In genomic region chr14:73467377-73467776, GRCh38 we compare ENCODE assay signal across 11 cellular contexts. TPM values are rescaled to one million over a fixed set of nuclear protein-coding genes. Genes with fewer than 3 reads are reported as not detected.
DNase-seq lines count a peak whose midpoint lies in the region; ATAC-seq and TF ChIP-seq lines count a peak whose summit lies in the region.
"Had no signal": no experiment of that assay in that cellular context is flagged by ENCODE, and none has a peak within 500 bp of the region (broad histone marks: within the 10 kb centered on the region; RNA-seq: fewer than 3 reads in every experiment).

No MANE protein-coding gene starts in this region.

- DNase-seq in CD1c-positive myeloid dendritic cell (ENCODE audit: extremely low spot score) (peak; percentile 77), NCI-H345 (lab: John Stamatoyannopoulos, UW) (no peak), testis (no peak), NCI-H2196 (lab: John Stamatoyannopoulos, UW; ENCODE audit: unreplicated experiment) (no peak)
- DNase-seq in activated naive CD8-positive, alpha-beta T cell treated with anti-CD3 and anti-CD28 coated beads, Interleukin-2, amount 50 U/mL, for 24 hours, result peak; percentile 82
- DNase-seq in stimulated activated CD4-positive, alpha-beta T cell treated with anti-CD3 and anti-CD28 coated beads, Interleukin-12 subunit alpha, Interleukin-12 subunit beta, amount 100 ng/mL, for 48 hours (ENCODE audit: low read depth in 2 of 3, low spot score in 1 of 3), result peak; percentile 54 to 68 (median 65)
- DNase-seq in CD8-positive, alpha-beta T cell, result no peak
- DNase-seq: foreskin keratinocyte, NCI-H226 had no signal

- POLR2A ChIA-PET in CD8-positive, alpha-beta T cell (lab: Charles Lee), result no interaction called here

- H3K27ac ChIP-seq in VCaP, result peak overlapping the region; percentile 90; the same call in 1 of the 2 replicates
- H3K27ac ChIP-seq in testis, result no peak overlapping the region
- H3K27ac ChIP-seq in CD8-positive, alpha-beta T cell (ENCODE audit: low read depth, low read length), result no peak overlapping the region
- H3K27ac ChIP-seq: foreskin keratinocyte had no signal

- H3K4me1 Mint-ChIP-seq in activated naive CD8-positive, alpha-beta T cell treated with anti-CD3 and anti-CD28 coated beads, Interleukin-2, amount 50 U/mL, for 24 hours, result peaks cover 59% of the 10 kb centered on the region
- peaks cover 26% of the 10 kb centered on the region for H3K4me1 Mint-ChIP-seq in CD8-positive, alpha-beta T cell (ENCODE audit: low read depth)

- intact Hi-C loops in testis (cut with DNase I; ENCODE audit: low total_unique reads), result no loop called here
- intact Hi-C loops in CD8-positive, alpha-beta T cell (cut with DNase I, micrococcal nuclease), result no loop called here

- no peaks in the 10 kb centered on the region for H3K36me3 Mint-ChIP-seq in activated naive CD8-positive, alpha-beta T cell treated with anti-CD3 and anti-CD28 coated beads, Interleukin-2, amount 50 U/mL, for 24 hours (ENCODE audit: low read depth)
- no peaks in the 10 kb centered on the region for H3K36me3 Mint-ChIP-seq in CD8-positive, alpha-beta T cell
- H3K36me3 Mint-ChIP-seq: memory B cell had no signal

- peak; percentile 74 for ATAC-seq in activated naive CD8-positive, alpha-beta T cell treated with anti-CD3 and anti-CD28 coated beads, Interleukin-2, amount 50 U/mL, for 24 hours
- ATAC-seq in CD8-positive, alpha-beta T cell, result no peak
- ATAC-seq: foreskin keratinocyte had no signal

- CTCF ChIA-PET in CD8-positive, alpha-beta T cell (lab: Charles Lee), result interaction anchor here (0.7 to 9.0 kb wide), 3 partner anchors 10 to 172 kb away, joined by 3 to 123 read pairs (median 3); no protein-coding TSS in a partner anchor

- no peak for TF ChIP-seq CTCF in VCaP (conservative IDR thresholded peaks at IDR 0.05)
- TF ChIP-seq CTCF in testis (IDR thresholded peaks at IDR 0.05), result no peak
- TF ChIP-seq CTCF in CD8-positive, alpha-beta T cell (IDR thresholded peaks at IDR 0.05), result no peak

- peaks cover 3% of the 10 kb centered on the region for H3K4me1 ChIP-seq in testis
- H3K4me1 ChIP-seq in CD8-positive, alpha-beta T cell (ENCODE audit: insufficient read depth, low read length), result peaks cover 4% of the 10 kb centered on the region

- peak overlapping the region; percentile 95 for H3K27ac Mint-ChIP-seq in activated naive CD8-positive, alpha-beta T cell treated with anti-CD3 and anti-CD28 coated beads, Interleukin-2, amount 50 U/mL, for 24 hours
- H3K27ac Mint-ChIP-seq in CD8-positive, alpha-beta T cell, result no peak overlapping the region

- TF ChIP-seq POLR2A in testis (IDR thresholded peaks at IDR 0.05), result no peak

- H3K27me3 ChIP-seq in testis, result no peaks in the 10 kb centered on the region
- H3K27me3 ChIP-seq in CD8-positive, alpha-beta T cell (ENCODE audit: insufficient read depth, low read length), result no peaks in the 10 kb centered on the region
- H3K27me3 ChIP-seq: foreskin keratinocyte had no signal

- H3K9me3 Mint-ChIP-seq in activated naive CD8-positive, alpha-beta T cell treated with anti-CD3 and anti-CD28 coated beads, Interleukin-2, amount 50 U/mL, for 24 hours, result no peaks in the 10 kb centered on the region
- H3K9me3 Mint-ChIP-seq in CD8-positive, alpha-beta T cell, result no peaks in the 10 kb centered on the region
- H3K9me3 Mint-ChIP-seq: memory B cell had no signal

- WGBS in testis, 2 donors, result 83 to 93% methylated on average over 5 of the region's 5 CpGs

- H3K27me3 Mint-ChIP-seq in activated naive CD8-positive, alpha-beta T cell treated with anti-CD3 and anti-CD28 coated beads, Interleukin-2, amount 50 U/mL, for 24 hours, result no peaks in the 10 kb centered on the region
- peaks cover 2% of the 10 kb centered on the region for H3K27me3 Mint-ChIP-seq in CD8-positive, alpha-beta T cell (ENCODE audit: low read depth)
- H3K27me3 Mint-ChIP-seq: memory B cell had no signal

- no peak overlapping the region for H3K4me3 ChIP-seq in testis
- no peak overlapping the region for H3K4me3 ChIP-seq in CD8-positive, alpha-beta T cell (ENCODE audit: low read depth, low read length)

- peak overlapping the region; percentile 73 for H3K4me3 Mint-ChIP-seq in activated naive CD8-positive, alpha-beta T cell treated with anti-CD3 and anti-CD28 coated beads, Interleukin-2, amount 50 U/mL, for 24 hours
- H3K4me3 Mint-ChIP-seq in CD8-positive, alpha-beta T cell, result no peak overlapping the region
- H3K4me3 Mint-ChIP-seq: memory B cell had no signal

- H3K9me3 ChIP-seq in testis, result no peaks in the 10 kb centered on the region
- H3K9me3 ChIP-seq in CD8-positive, alpha-beta T cell (ENCODE audit: low read length), result no peaks in the 10 kb centered on the region

- no peaks in the 10 kb centered on the region for H3K36me3 ChIP-seq in testis (ENCODE audit: low read depth, missing control alignments)
- no peaks in the 10 kb centered on the region for H3K36me3 ChIP-seq in CD8-positive, alpha-beta T cell (ENCODE audit: insufficient read depth, low read length)

RNA-seq across cellular contexts. Expression of gene NUMB, which starts 9.0 kb away (rescaled TPM):
- total RNA-seq in testis, result 10 to 100 TPM; 69.7 to 78.7 TPM
- 60.3 TPM for polyA plus RNA-seq in testis (ENCODE audit: insufficient read depth, low read depth, low replicate concordance)
- 10 to 100 TPM; 21.8 to 22.0 TPM for total RNA-seq in CD8-positive, alpha-beta T cell

RNA-seq across cellular contexts. Expression of gene RIOX1, which starts 23.4 kb away (rescaled TPM):
- 10 to 100 TPM; 76.6 to 88.0 TPM for total RNA-seq in testis
- polyA plus RNA-seq in testis (ENCODE audit: insufficient read depth, low read depth, low replicate concordance), result 25.4 TPM
- total RNA-seq in CD8-positive, alpha-beta T cell, result 10 to 100 TPM; 24.7 to 25.5 TPM

Comparison
In these comparisons a context has a peak if more than half of its experiments do, and no peak if none do; other contexts are left out.
1. DNase-seq: peak in CD1c-positive myeloid dendritic cell (single experiment), activated naive CD8-positive, alpha-beta T cell treated with anti-CD3 and anti-CD28 coated beads, Interleukin-2, amount 50 U/mL, for 24 hours (single experiment) and stimulated activated CD4-positive, alpha-beta T cell treated with anti-CD3 and anti-CD28 coated beads, Interleukin-12 subunit alpha, Interleukin-12 subunit beta, amount 100 ng/mL, for 48 hours (3 of 3); none in NCI-H345 (single experiment), testis (single experiment), NCI-H2196 (single experiment) and CD8-positive, alpha-beta T cell (0 of 7).